In the genomic region with DNA sequence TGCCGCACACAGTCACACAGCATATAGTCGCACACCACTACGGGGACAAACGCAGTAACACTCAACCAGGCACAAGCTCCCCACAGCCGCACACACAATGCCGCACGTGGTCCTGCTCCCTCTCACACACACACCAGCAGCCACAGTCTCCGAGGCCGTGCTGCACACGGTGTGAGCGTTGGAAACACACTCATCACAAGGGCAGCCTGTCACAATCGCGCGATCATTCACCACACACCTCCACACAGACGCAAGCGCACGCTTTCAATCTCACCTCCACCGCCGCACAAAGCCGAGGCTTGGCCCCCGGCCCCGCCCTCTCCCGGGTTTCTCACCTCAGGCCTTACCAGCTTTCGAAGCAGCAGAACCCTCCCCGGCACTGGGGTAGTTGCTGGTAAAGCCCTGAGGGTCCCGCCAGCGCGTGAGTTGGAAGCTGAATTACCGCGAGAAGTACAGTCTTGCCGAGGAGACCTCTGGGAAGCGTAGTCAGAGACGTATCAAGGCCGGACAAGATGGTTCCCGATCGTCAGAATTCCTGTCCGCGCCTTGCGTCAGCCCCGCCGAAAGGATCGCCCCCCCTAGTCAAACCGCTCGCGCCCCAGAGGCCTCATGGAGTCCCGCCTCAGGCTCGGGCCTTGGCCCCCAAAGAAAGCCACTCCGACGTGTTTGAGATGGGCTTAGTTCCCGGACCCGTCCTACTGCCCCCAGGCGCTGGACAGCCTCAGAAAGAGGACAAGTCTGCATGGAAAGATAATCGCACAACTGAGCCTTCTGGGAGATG, we compare ENCODE assay signal across 1 cellular context.
TF ChIP-seq lines count a peak whose summit lies in the region.

A gene (minus strand): TSS at position 423 of the 781 bp plus-strand sequence. CDS start 13,004 bp downstream, outside the sequence.

TF ChIP-seq in K562, 482 proteins besides CTCF, POLR2A, EP300 and RAD21 (continued from another document and continues in another):
- TF ChIP-seq ZNF766 (CRISPR knock-in tag; conservative IDR thresholded peaks at IDR 0.05) (peak; percentile 33; the same call in 1 of the 2 replicates), NFE2L1 (tag; IDR thresholded peaks at IDR 0.05; ENCODE audit: borderline replicate concordance, low read depth) (no peak), HMGN3 (IDR thresholded peaks at IDR 0.05; ENCODE audit: borderline replicate concordance, extremely low read depth, insufficient read length, low read depth, low read length) (peak; percentile 45), SIN3A (IDR thresholded peaks at IDR 0.05; ENCODE audit: borderline replicate concordance in 2 of 2, control insufficient read depth in 1 of 2, low read depth in 2 of 2, low read length in 2 of 2) (peak; percentile 43 to 56; a peak in 1 of 4 replicates), TCF3 (CRISPR knock-in tag; IDR thresholded peaks at IDR 0.05) (no peak), XRCC5 (IDR thresholded peaks at IDR 0.05; ENCODE audit: low read depth, low read length) (peak; percentile 57; the same call in 1 of the 2 replicates), MTA3 (IDR thresholded peaks at IDR 0.05; ENCODE audit: borderline replicate concordance) (peak; percentile 43; the same call in 1 of the 2 replicates), BRCA1 (IDR thresholded peaks at IDR 0.05) (no peak), BRCA1 (CRISPR knock-in tag; IDR thresholded peaks at IDR 0.05) (peak; percentile 68; the same call in 1 of the 2 replicates), CSDE1 (IDR thresholded peaks at IDR 0.05) (no peak), C11orf30 (IDR thresholded peaks at IDR 0.05; ENCODE audit: low read depth) (0 out of 2 replicates have a peak, but pooled peaks have one; percentile 38), EWSR1 (IDR thresholded peaks at IDR 0.05; ENCODE audit: borderline replicate concordance, low read depth, partially characterized antibody) (no peak), ZFP1 (CRISPR knock-in tag; IDR thresholded peaks at IDR 0.05) (no peak), IRF2 (CRISPR knock-in tag; IDR thresholded peaks at IDR 0.05) (no peak), BCL6 (CRISPR knock-in tag; IDR thresholded peaks at IDR 0.05) (no peak), NR2C2 (CRISPR knock-in tag; IDR thresholded peaks at IDR 0.05) (no peak), NR2C2 (tag; IDR thresholded peaks at IDR 0.05) (peak; percentile 83), HNRNPLL (IDR thresholded peaks at IDR 0.05; ENCODE audit: low read depth, low read length, poor library complexity, severe bottlenecking) (peak; percentile 42), HDGF (IDR thresholded peaks at IDR 0.05) (peak; percentile 86; the same call in 1 of the 2 replicates), LCOR (CRISPR knock-in tag; IDR thresholded peaks at IDR 0.05) (0 out of 2 replicates have a peak, but pooled peaks have one; percentile 40), HDAC8 (tag; IDR thresholded peaks at IDR 0.05) (0 out of 2 replicates have a peak, but pooled peaks have one; percentile 23), RB1 (IDR thresholded peaks at IDR 0.05; ENCODE audit: low read depth) (no peak), RCOR1 (IDR thresholded peaks at IDR 0.05; ENCODE audit: borderline replicate concordance in 1 of 2, low read depth in 2 of 2, low read length in 2 of 2) (no peak), ZNF354B (CRISPR knock-in tag; IDR thresholded peaks at IDR 0.05) (no peak), TAF7 (tag; IDR thresholded peaks at IDR 0.05) (peak; percentile 74), GATA2 (CRISPR knock-in tag; IDR thresholded peaks at IDR 0.05) (peak; percentile 78), PHF20 (IDR thresholded peaks at IDR 0.05; ENCODE audit: partially characterized antibody) (peak; percentile 47), PCBP1 (IDR thresholded peaks at IDR 0.05; ENCODE audit: low read depth, low read length, poor library complexity, severe bottlenecking) (peak; percentile 32), ZNF23 (CRISPR knock-in tag; IDR thresholded peaks at IDR 0.05) (no peak), THRAP3 (IDR thresholded peaks at IDR 0.05; ENCODE audit: borderline replicate concordance) (0 out of 2 replicates have a peak, but pooled peaks have one; percentile 77), ZNF24 (IDR thresholded peaks at IDR 0.05) (no peak), ZBTB17 (CRISPR knock-in tag; IDR thresholded peaks at IDR 0.05) (peak; percentile 89), CBX8 (IDR thresholded peaks at IDR 0.05; ENCODE audit: borderline replicate concordance, extremely low read depth, low read depth, low read length, poor library complexity, severe bottlenecking) (no peak), CBX1 (IDR thresholded peaks at IDR 0.05; ENCODE audit: low read depth) (peak; percentile 66), MTA2 (IDR thresholded peaks at IDR 0.05; ENCODE audit: low read depth) (0 out of 2 replicates have a peak, but pooled peaks have one; percentile 15), PHF8 (IDR thresholded peaks at IDR 0.05; ENCODE audit: borderline replicate concordance, low read length) (peak; percentile 92), SIX5 (IDR thresholded peaks at IDR 0.05; ENCODE audit: borderline replicate concordance in 1 of 2, insufficient read depth in 1 of 2, low read depth in 1 of 2, low read length in 2 of 2) (peak; percentile 53 to 54; a peak in 2 of 4 replicates), HEY1 (CRISPR knock-in tag; IDR thresholded peaks at IDR 0.05; ENCODE audit: borderline replicate concordance) (no peak)
- TF ChIP-seq, protein P1, sequence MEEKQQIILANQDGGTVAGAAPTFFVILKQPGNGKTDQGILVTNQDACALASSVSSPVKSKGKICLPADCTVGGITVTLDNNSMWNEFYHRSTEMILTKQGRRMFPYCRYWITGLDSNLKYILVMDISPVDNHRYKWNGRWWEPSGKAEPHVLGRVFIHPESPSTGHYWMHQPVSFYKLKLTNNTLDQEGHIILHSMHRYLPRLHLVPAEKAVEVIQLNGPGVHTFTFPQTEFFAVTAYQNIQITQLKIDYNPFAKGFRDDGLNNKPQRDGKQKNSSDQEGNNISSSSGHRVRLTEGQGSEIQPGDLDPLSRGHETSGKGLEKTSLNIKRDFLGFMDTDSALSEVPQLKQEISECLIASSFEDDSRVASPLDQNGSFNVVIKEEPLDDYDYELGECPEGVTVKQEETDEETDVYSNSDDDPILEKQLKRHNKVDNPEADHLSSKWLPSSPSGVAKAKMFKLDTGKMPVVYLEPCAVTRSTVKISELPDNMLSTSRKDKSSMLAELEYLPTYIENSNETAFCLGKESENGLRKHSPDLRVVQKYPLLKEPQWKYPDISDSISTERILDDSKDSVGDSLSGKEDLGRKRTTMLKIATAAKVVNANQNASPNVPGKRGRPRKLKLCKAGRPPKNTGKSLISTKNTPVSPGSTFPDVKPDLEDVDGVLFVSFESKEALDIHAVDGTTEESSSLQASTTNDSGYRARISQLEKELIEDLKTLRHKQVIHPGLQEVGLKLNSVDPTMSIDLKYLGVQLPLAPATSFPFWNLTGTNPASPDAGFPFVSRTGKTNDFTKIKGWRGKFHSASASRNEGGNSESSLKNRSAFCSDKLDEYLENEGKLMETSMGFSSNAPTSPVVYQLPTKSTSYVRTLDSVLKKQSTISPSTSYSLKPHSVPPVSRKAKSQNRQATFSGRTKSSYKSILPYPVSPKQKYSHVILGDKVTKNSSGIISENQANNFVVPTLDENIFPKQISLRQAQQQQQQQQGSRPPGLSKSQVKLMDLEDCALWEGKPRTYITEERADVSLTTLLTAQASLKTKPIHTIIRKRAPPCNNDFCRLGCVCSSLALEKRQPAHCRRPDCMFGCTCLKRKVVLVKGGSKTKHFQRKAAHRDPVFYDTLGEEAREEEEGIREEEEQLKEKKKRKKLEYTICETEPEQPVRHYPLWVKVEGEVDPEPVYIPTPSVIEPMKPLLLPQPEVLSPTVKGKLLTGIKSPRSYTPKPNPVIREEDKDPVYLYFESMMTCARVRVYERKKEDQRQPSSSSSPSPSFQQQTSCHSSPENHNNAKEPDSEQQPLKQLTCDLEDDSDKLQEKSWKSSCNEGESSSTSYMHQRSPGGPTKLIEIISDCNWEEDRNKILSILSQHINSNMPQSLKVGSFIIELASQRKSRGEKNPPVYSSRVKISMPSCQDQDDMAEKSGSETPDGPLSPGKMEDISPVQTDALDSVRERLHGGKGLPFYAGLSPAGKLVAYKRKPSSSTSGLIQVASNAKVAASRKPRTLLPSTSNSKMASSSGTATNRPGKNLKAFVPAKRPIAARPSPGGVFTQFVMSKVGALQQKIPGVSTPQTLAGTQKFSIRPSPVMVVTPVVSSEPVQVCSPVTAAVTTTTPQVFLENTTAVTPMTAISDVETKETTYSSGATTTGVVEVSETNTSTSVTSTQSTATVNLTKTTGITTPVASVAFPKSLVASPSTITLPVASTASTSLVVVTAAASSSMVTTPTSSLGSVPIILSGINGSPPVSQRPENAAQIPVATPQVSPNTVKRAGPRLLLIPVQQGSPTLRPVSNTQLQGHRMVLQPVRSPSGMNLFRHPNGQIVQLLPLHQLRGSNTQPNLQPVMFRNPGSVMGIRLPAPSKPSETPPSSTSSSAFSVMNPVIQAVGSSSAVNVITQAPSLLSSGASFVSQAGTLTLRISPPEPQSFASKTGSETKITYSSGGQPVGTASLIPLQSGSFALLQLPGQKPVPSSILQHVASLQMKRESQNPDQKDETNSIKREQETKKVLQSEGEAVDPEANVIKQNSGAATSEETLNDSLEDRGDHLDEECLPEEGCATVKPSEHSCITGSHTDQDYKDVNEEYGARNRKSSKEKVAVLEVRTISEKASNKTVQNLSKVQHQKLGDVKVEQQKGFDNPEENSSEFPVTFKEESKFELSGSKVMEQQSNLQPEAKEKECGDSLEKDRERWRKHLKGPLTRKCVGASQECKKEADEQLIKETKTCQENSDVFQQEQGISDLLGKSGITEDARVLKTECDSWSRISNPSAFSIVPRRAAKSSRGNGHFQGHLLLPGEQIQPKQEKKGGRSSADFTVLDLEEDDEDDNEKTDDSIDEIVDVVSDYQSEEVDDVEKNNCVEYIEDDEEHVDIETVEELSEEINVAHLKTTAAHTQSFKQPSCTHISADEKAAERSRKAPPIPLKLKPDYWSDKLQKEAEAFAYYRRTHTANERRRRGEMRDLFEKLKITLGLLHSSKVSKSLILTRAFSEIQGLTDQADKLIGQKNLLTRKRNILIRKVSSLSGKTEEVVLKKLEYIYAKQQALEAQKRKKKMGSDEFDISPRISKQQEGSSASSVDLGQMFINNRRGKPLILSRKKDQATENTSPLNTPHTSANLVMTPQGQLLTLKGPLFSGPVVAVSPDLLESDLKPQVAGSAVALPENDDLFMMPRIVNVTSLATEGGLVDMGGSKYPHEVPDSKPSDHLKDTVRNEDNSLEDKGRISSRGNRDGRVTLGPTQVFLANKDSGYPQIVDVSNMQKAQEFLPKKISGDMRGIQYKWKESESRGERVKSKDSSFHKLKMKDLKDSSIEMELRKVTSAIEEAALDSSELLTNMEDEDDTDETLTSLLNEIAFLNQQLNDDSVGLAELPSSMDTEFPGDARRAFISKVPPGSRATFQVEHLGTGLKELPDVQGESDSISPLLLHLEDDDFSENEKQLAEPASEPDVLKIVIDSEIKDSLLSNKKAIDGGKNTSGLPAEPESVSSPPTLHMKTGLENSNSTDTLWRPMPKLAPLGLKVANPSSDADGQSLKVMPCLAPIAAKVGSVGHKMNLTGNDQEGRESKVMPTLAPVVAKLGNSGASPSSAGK (IDR thresholded peaks at IDR 0.05), result peak; percentile 98
- TF ChIP-seq, protein P2, sequence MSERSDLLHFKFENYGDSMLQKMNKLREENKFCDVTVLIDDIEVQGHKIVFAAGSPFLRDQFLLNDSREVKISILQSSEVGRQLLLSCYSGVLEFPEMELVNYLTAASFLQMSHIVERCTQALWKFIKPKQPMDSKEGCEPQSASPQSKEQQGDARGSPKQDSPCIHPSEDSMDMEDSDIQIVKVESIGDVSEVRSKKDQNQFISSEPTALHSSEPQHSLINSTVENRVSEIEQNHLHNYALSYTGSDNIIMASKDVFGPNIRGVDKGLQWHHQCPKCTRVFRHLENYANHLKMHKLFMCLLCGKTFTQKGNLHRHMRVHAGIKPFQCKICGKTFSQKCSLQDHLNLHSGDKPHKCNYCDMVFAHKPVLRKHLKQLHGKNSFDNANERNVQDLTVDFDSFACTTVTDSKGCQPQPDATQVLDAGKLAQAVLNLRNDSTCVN (CRISPR knock-in tag; IDR thresholded peaks at IDR 0.05), result no peak
- TF ChIP-seq, protein P3, sequence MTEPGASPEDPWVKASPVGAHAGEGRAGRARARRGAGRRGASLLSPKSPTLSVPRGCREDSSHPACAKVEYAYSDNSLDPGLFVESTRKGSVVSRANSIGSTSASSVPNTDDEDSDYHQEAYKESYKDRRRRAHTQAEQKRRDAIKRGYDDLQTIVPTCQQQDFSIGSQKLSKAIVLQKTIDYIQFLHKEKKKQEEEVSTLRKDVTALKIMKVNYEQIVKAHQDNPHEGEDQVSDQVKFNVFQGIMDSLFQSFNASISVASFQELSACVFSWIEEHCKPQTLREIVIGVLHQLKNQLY (CRISPR knock-in tag; conservative IDR thresholded peaks at IDR 0.05), result 0 out of 4 replicates have a peak, but pooled peaks of 1 of the 2 experiments have one; percentile 40
- TF ChIP-seq, protein P4, sequence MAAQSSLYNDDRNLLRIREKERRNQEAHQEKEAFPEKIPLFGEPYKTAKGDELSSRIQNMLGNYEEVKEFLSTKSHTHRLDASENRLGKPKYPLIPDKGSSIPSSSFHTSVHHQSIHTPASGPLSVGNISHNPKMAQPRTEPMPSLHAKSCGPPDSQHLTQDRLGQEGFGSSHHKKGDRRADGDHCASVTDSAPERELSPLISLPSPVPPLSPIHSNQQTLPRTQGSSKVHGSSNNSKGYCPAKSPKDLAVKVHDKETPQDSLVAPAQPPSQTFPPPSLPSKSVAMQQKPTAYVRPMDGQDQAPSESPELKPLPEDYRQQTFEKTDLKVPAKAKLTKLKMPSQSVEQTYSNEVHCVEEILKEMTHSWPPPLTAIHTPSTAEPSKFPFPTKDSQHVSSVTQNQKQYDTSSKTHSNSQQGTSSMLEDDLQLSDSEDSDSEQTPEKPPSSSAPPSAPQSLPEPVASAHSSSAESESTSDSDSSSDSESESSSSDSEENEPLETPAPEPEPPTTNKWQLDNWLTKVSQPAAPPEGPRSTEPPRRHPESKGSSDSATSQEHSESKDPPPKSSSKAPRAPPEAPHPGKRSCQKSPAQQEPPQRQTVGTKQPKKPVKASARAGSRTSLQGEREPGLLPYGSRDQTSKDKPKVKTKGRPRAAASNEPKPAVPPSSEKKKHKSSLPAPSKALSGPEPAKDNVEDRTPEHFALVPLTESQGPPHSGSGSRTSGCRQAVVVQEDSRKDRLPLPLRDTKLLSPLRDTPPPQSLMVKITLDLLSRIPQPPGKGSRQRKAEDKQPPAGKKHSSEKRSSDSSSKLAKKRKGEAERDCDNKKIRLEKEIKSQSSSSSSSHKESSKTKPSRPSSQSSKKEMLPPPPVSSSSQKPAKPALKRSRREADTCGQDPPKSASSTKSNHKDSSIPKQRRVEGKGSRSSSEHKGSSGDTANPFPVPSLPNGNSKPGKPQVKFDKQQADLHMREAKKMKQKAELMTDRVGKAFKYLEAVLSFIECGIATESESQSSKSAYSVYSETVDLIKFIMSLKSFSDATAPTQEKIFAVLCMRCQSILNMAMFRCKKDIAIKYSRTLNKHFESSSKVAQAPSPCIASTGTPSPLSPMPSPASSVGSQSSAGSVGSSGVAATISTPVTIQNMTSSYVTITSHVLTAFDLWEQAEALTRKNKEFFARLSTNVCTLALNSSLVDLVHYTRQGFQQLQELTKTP (IDR thresholded peaks at IDR 0.05; ENCODE audit: low read depth in 1 of 2, partially characterized antibody in 2 of 2), result peak in 1 of 2 experiments; percentile 94
- TF ChIP-seq, protein P5, sequence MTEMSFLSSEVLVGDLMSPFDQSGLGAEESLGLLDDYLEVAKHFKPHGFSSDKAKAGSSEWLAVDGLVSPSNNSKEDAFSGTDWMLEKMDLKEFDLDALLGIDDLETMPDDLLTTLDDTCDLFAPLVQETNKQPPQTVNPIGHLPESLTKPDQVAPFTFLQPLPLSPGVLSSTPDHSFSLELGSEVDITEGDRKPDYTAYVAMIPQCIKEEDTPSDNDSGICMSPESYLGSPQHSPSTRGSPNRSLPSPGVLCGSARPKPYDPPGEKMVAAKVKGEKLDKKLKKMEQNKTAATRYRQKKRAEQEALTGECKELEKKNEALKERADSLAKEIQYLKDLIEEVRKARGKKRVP (CRISPR knock-in tag; IDR thresholded peaks at IDR 0.05), result peak; percentile 95
